8 cellular contexts compared by ENCODE assay signal in the genomic region with DNA sequence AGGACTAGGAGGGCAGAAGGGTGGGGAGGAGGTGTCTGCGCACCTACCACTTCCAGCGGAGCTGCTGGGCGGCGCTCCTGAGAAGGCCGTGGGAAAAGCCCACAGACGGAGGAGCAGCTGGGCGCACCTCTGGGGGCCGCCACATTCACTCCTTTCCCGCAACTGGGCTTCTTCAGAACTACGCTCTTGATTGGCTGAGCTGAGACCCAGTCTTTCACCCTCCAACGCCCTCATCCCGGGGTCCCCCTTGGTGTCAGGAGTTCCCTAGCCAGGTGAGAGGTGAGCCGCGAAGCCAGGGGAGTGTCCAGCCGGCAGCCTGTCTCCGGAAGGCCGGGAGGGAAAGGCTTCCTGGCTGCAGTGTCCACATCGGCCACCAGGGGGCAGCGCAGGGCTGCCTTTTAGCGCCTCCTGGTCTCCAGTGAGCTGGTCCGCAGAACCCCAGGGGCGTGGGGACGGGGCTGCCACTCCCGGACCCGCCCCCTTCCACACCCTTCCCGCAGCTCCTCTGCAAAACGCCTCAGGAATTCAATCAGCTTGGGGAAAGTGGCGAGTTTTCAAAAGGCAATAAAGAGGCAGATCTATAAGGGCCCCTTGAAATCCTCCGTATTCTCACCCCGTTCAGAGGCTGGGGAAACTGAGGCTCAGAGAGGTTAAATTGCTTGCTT.
DNase-seq lines count a peak whose midpoint lies in the region; ATAC-seq and TF ChIP-seq lines count a peak whose summit lies in the region.

No MANE protein-coding gene starts in this region.

- no peaks in the 10 kb centered on the region for H3K36me3 Mint-ChIP-seq in activated naive CD8-positive, alpha-beta T cell treated with anti-CD3 and anti-CD28 coated beads, Interleukin-2, amount 50 U/mL, for 24 hours (ENCODE audit: low read depth)

- H3K9me3 Mint-ChIP-seq in activated naive CD8-positive, alpha-beta T cell treated with anti-CD3 and anti-CD28 coated beads, Interleukin-2, amount 50 U/mL, for 24 hours = no peaks in the 10 kb centered on the region

- peaks cover 64% of the 10 kb centered on the region for H3K27me3 Mint-ChIP-seq in activated naive CD8-positive, alpha-beta T cell treated with anti-CD3 and anti-CD28 coated beads, Interleukin-2, amount 50 U/mL, for 24 hours

- H3K4me1 Mint-ChIP-seq in activated naive CD8-positive, alpha-beta T cell treated with anti-CD3 and anti-CD28 coated beads, Interleukin-2, amount 50 U/mL, for 24 hours = peaks cover 15% of the 10 kb centered on the region

- peaks cover 0 to 44% (median 17%) of the 10 kb centered on the region in 9 donors for H3K4me1 ChIP-seq in heart right ventricle
- H3K4me1 ChIP-seq in transverse colon = peaks cover 15 to 27% (median 18%) of the 10 kb centered on the region in 4 donors

- ATAC-seq in GM19351 (IDR thresholded peaks at IDR 0.05; ENCODE audit: unreplicated experiment) (peak; percentile 67), heart right ventricle (peak; percentile 75 to 92 (median 88))
- ATAC-seq in activated naive CD8-positive, alpha-beta T cell treated with anti-CD3 and anti-CD28 coated beads, Interleukin-2, amount 50 U/mL, for 24 hours = peak; percentile 66

- H3K27me3 ChIP-seq in MG63 = peaks cover 7% of the 10 kb centered on the region; the same call in 1 of the 2 replicates
- H3K27me3 ChIP-seq in heart right ventricle = peaks cover 12 to 63% (median 59%) of the 10 kb centered on the region in 7 donors
- peaks cover 55% of the 10 kb centered on the region for H3K27me3 ChIP-seq in transverse colon

- H3K36me3 ChIP-seq in MG63 (no peaks in the 10 kb centered on the region), heart right ventricle (no peaks in the 10 kb centered on the region), transverse colon (no peaks in the 10 kb centered on the region)

- no peak for TF ChIP-seq EP300 in transverse colon (IDR thresholded peaks at IDR 0.05; ENCODE audit: low read depth)

- H3K4me3 ChIP-seq in AG09309 (ENCODE audit: control insufficient read depth, low read depth, low read length) (peak overlapping the region; percentile 31), MG63 (peak overlapping the region; percentile 33), heart right ventricle (peak overlapping the region in 5 of 10 donors; percentile 6 to 40 (median 23)), transverse colon (peak overlapping the region in 2 of 4 donors; percentile 3 to 5)

- 5 to 7% methylated on average over 30 of the region's 30 CpGs for WGBS in heart right ventricle, 2 donors
- WGBS in transverse colon (ENCODE audit: low coverage in 1 of 2), 2 donors = 2 to 5% methylated on average over 8 to 19 of the region's 30 CpGs

- DNase-seq in AG09309 (ENCODE audit: low read depth) (peak; percentile 61), MG63 (peak; percentile 94), T follicular helper cell (ENCODE audit: low read depth) (peak; percentile 63), heart right ventricle (peak; percentile 82 to 89), posterior vena cava (ENCODE audit: low spot score) (peak; percentile 96), transverse colon (peak; percentile 90)
- DNase-seq in activated naive CD8-positive, alpha-beta T cell treated with anti-CD3 and anti-CD28 coated beads, Interleukin-2, amount 50 U/mL, for 24 hours = peak; percentile 84

- no peak overlapping the region for H3K4me3 Mint-ChIP-seq in activated naive CD8-positive, alpha-beta T cell treated with anti-CD3 and anti-CD28 coated beads, Interleukin-2, amount 50 U/mL, for 24 hours

- intact Hi-C loops in heart right ventricle (cut with DNase I) = loop anchor here in 9 of 10 donors (1.0 to 10.0 kb wide), 6 partner anchors 98 to 396 kb away; partner anchors contain the start of gene CHST15 (in 1 of the 9)
- intact Hi-C loops in posterior vena cava (cut with DNase I) = loop anchor here (1.0 to 5.0 kb wide), 2 partner anchors 393 to 395 kb away; no protein-coding TSS in a partner anchor
- intact Hi-C loops in transverse colon (cut with DNase I; ENCODE audit: low total_unique reads) = loop anchor here (1.0 to 10.0 kb wide), 2 partner anchors 260 to 396 kb away; no protein-coding TSS in a partner anchor

- TF ChIP-seq POLR2A in transverse colon (IDR thresholded peaks at IDR 0.05) = no peak

- TF ChIP-seq CTCF in AG09309 (IDR thresholded peaks at IDR 0.05; ENCODE audit: control insufficient read depth, insufficient read depth, low read depth, low read length, missing control alignments) = peak; percentile 94
- peak; percentile 98 to 100 (median 99) for TF ChIP-seq CTCF in heart right ventricle (IDR thresholded peaks at IDR 0.05)
- TF ChIP-seq CTCF in transverse colon (IDR thresholded peaks at IDR 0.05) = peak; percentile 99

- H3K9me3 ChIP-seq in MG63 (no peaks in the 10 kb centered on the region), heart right ventricle (no peaks in the 10 kb centered on the region), transverse colon (no peaks in the 10 kb centered on the region)

- in situ Hi-C loops in transverse colon (cut with MboI; ENCODE audit: low pct_ligation_motif_present in 1 of 4, low pct_unique_long_range_greater_than_20kb in 1 of 4, low sequenced_read_pairs in 3 of 4) = loop anchor here (5.0 to 25.0 kb wide), 3 partner anchors 268 to 393 kb away; no protein-coding TSS in a partner anchor

- no peak overlapping the region for H3K27ac Mint-ChIP-seq in activated naive CD8-positive, alpha-beta T cell treated with anti-CD3 and anti-CD28 coated beads, Interleukin-2, amount 50 U/mL, for 24 hours

- H3K27ac ChIP-seq in heart right ventricle = peak overlapping the region in 1 of 10 donors; percentile 84
- H3K27ac ChIP-seq in transverse colon = peak overlapping the region in 2 of 4 donors; percentile 41 to 64
